In genomic region chr12:120581998-120582397, GRCh38 we compare ENCODE assay signal across 9 cellular contexts. TPM values are rescaled to one million over a fixed set of nuclear protein-coding genes. Genes with fewer than 3 reads are reported as not detected.
DNase-seq lines count a peak whose midpoint lies in the region; ATAC-seq, FAIRE-seq and TF ChIP-seq lines count a peak whose summit lies in the region.
"Had no signal": no experiment of that assay in that cellular context is flagged by ENCODE, and none has a peak within 500 bp of the region (broad histone marks: within the 10 kb centered on the region; RNA-seq: fewer than 3 reads in every experiment).

No MANE protein-coding gene starts in this region.

- TF ChIP-seq POLR2A in K562 (conservative IDR thresholded peaks at IDR 0.05) (no peak), GM18505 (IDR thresholded peaks at IDR 0.05; ENCODE audit: borderline replicate concordance, extremely low read depth, insufficient read depth, insufficient read length) (no peak)

- H3K9me1 ChIP-seq in K562 (ENCODE audit: control insufficient read depth, insufficient read depth, low read length): no peaks in the 10 kb centered on the region

- H3K27me3 ChIP-seq in ACC112 (ENCODE audit: insufficient read depth, low read length) (peaks cover 6% of the 10 kb centered on the region), HUES6 (ENCODE audit: control insufficient read depth, insufficient read depth, low read length) (peaks cover 12% of the 10 kb centered on the region; the same call in 1 of the 2 replicates), K562 (ENCODE audit: control insufficient read depth in 2 of 2, insufficient read depth in 2 of 2, low read length in 2 of 2) (peaks cover 7 to 8% of the 10 kb centered on the region in 2 experiments; a peak in 3 of 5 replicates), mucosa of stomach (ENCODE audit: control insufficient read depth, insufficient read depth, low read length) (no peaks in the 10 kb centered on the region)

- no peak for TF ChIP-seq RAD21 in K562 (CRISPR knock-in tag; conservative IDR thresholded peaks at IDR 0.05 in 1 of 2, IDR thresholded peaks at IDR 0.05 in 1 of 2)

- peak overlapping the region; percentile 87 for H3K4me2 ChIP-seq in K562 (ENCODE audit: insufficient read depth, low read length)

- POLR2A ChIA-PET in K562 (lab: Yijun Ruan, JAX): interaction anchor here (0.7 to 2.2 kb wide), 5 partner anchors 14 to 290 kb away, joined by 3 to 8 read pairs (median 3); partner anchors contain the start of gene RNU4-2

- H3K9ac ChIP-seq in HUES6 (ENCODE audit: low read length) (no peak overlapping the region), K562 (ENCODE audit: insufficient read depth in 1 of 2, low read depth in 2 of 2, low read length in 2 of 2) (peak overlapping the region in 1 of 2 experiments; percentile 71; a peak in 2 of 4 replicates), mucosa of stomach (ENCODE audit: low read length) (peak overlapping the region; percentile 87)

- WGBS in K562 (ENCODE audit: insufficient coverage, low coverage, missing lambda C conversion rate): 10% methylated on average over 9 of the region's 9 CpGs

- intact Hi-C loops in K562 (cut with micrococcal nuclease): loop anchor here (5.0 kb wide), 3 partner anchors 115 to 255 kb away; partner anchors contain the start of genes GATC, PLA2G1B, SRSF9 and TRIAP1

- CTCF ChIA-PET in K562 (lab: Yijun Ruan, JAX; ENCODE audit: low intra/inter-chr PET ratio): interaction anchor here (1.7 to 3.8 kb wide), 2 partner anchors 65 to 67 kb away, joined by 6 to 19 read pairs; no protein-coding TSS in a partner anchor

- H2AFZ ChIP-seq in ACC112 (ENCODE audit: low read length, unreplicated experiment) (peak overlapping the region; percentile 77), K562 (ENCODE audit: low read depth, low read length) (peak overlapping the region; percentile 92)

- DNase-seq in K562 (ENCODE audit: extremely low read depth in 1 of 4, low spot score in 3 of 4): peak in 1 of 4 experiments; percentile 31
- no peak for DNase-seq in DMS153 (lab: John Stamatoyannopoulos, UW)

- H3K27ac ChIP-seq in ACC112 (ENCODE audit: low read depth, low read length) (peak overlapping the region; percentile 29), HUES6 (ENCODE audit: low read depth, low read length) (no peak overlapping the region), K562 (ENCODE audit: extremely low read depth, low read depth, low read length) (peak overlapping the region; percentile 47)

- H3K4me1 ChIP-seq in ACC112 (ENCODE audit: control insufficient read depth, insufficient read depth, low read length, unreplicated experiment): peaks cover 10% of the 10 kb centered on the region
- H3K4me1 ChIP-seq in HUES6 (ENCODE audit: control insufficient read depth, insufficient read depth, low read length): peaks cover 3% of the 10 kb centered on the region; the same call in 1 of the 2 replicates
- H3K4me1 ChIP-seq in K562 (replicated peaks in 1 of 2; ENCODE audit: control insufficient read depth in 2 of 2, insufficient read depth in 2 of 2, low read length in 2 of 2): peaks cover 13 to 19% of the 10 kb centered on the region in 2 experiments; a peak in 3 of 5 replicates
- peaks cover 21% of the 10 kb centered on the region for H3K4me1 ChIP-seq in mucosa of stomach (ENCODE audit: control insufficient read depth, insufficient read depth, low read length)

- TF ChIP-seq EP300 in K562 (IDR thresholded peaks at IDR 0.05; ENCODE audit: low read length): no peak

- H3K36me3 ChIP-seq in ACC112 (ENCODE audit: insufficient read depth, low read length): peaks cover 7% of the 10 kb centered on the region
- peaks cover 25% of the 10 kb centered on the region for H3K36me3 ChIP-seq in HUES6 (ENCODE audit: control insufficient read depth, insufficient read depth, low read length)
- H3K36me3 ChIP-seq in K562 (ENCODE audit: control insufficient read depth, insufficient read depth, low read length): peaks cover 26% of the 10 kb centered on the region; the same call in 2 of the 3 replicates
- H3K36me3 ChIP-seq in mucosa of stomach (ENCODE audit: control insufficient read depth, insufficient read depth, low read length): no peaks in the 10 kb centered on the region

- H4K20me1 ChIP-seq in K562 (replicated peaks; ENCODE audit: control insufficient read depth, insufficient read depth, low read length): peaks cover 9% of the 10 kb centered on the region; the same call in 1 of the 2 replicates

- ATAC-seq in K562: no peak
- no peak for ATAC-seq in GM18861 (IDR thresholded peaks at IDR 0.05; ENCODE audit: unreplicated experiment)
- no peak for ATAC-seq in HG03460 (IDR thresholded peaks at IDR 0.05; ENCODE audit: unreplicated experiment)
- no peak for ATAC-seq in GM18505 (IDR thresholded peaks at IDR 0.05; ENCODE audit: unreplicated experiment)

- in situ Hi-C loops in K562 (cut with MboI): loop anchor here (5.0 kb wide), 1 partner anchor 130 kb away; the partner anchor contains the start of gene UNC119B

- BruUV-seq in K562 (replicated peaks; lab: Mats Ljungman, UMichigan): no TSS peak

- H3K79me2 ChIP-seq in ACC112 (ENCODE audit: control insufficient read depth, insufficient read depth, low read length, unreplicated experiment) (peaks cover 7% of the 10 kb centered on the region), K562 (ENCODE audit: control insufficient read depth, insufficient read depth, low read length) (peaks cover 14% of the 10 kb centered on the region; the same call in 2 of the 3 replicates)

- H3K4me3 ChIP-seq in ACC112 (ENCODE audit: low read depth, low read length) (peak overlapping the region; percentile 95), HUES6 (ENCODE audit: low read depth, low read length) (peak overlapping the region; percentile 96), K562 (peak overlapping the region; percentile 70), mucosa of stomach (ENCODE audit: low read length) (peak overlapping the region; percentile 85)

- FAIRE-seq in K562 (lab: Jason Lieb, UNC): no peak

- TF ChIP-seq CTCF in K562 (IDR thresholded peaks at IDR 0.05 in 2 of 3, conservative IDR thresholded peaks at IDR 0.05 in 1 of 3; ENCODE audit: insufficient read depth in 2 of 3, low read depth in 1 of 3, low read length in 3 of 3): no peak

- H3K9me3 ChIP-seq in HUES6 (ENCODE audit: control insufficient read depth, insufficient read depth, low read depth, low read length): no peaks in the 10 kb centered on the region
- H3K9me3 ChIP-seq in K562 (replicated peaks; ENCODE audit: control insufficient read depth, insufficient read depth, low read depth, low read length): no peaks in the 10 kb centered on the region
- no peaks in the 10 kb centered on the region for H3K9me3 ChIP-seq in mucosa of stomach (ENCODE audit: control insufficient read depth, low read length)

RNA-seq across cellular contexts. Expression of gene POP5, which starts 0.8 kb away (rescaled TPM):
- total RNA-seq in K562 (2011; cell fraction: chromatin; rRNA removed; ENCODE audit: low replicate concordance): 66.1 and 98.7 TPM in 2 replicates
- 83.4 and 96.9 TPM in 2 replicates for total RNA-seq in K562 (2011; cell fraction: nucleolus; rRNA removed)
- 89.8 and 104 TPM in 2 replicates for total RNA-seq in K562 (2011; cell fraction: nucleoplasm; rRNA removed)
- total RNA-seq in K562 (2014; rRNA removed): 69.0 and 73.0 TPM in 2 replicates
- 73.8 and 75.5 TPM in 2 replicates for total RNA-seq in K562 (2014; rRNA removed; fragmentation: Illumina TruSeq; extraction: Trizol)
- total RNA-seq in K562 (2015; rRNA removed; fragmentation: Illumina TruSeq; extraction: Trizol): 64.6 and 66.9 TPM in 2 replicates
- total RNA-seq in K562 (2021): 69.7 and 76.4 TPM in 2 replicates
- polyA plus RNA-seq in K562 (2011; rRNA removed): 99.3 and 113 TPM in 2 replicates
- 111 and 118 TPM in 2 replicates for polyA plus RNA-seq in K562 (2011; cell fraction: cytosol; rRNA removed)
- polyA plus RNA-seq in K562 (2011; cell fraction: nucleus; rRNA removed): 125 and 132 TPM in 2 replicates
- 66.6 and 90.2 TPM in 2 replicates for polyA plus RNA-seq in K562 (2012)
- polyA plus RNA-seq in K562 (2014; fragmentation: Illumina TruSeq; extraction: Trizol): 57.5 and 79.6 TPM in 2 replicates
- polyA plus RNA-seq in K562 (2014; fragmentation: Nextera tagmentation; extraction: Ambion mirVana): 100 to 1,000 TPM; 235 to 253 TPM
- 114 and 126 TPM in 2 replicates for polyA plus RNA-seq in K562 (2014; rRNA removed)
- polyA minus RNA-seq in K562 (2011; rRNA and poly(A)+ RNA removed): 57.9 and 59.2 TPM in 2 replicates
- 20.4 and 32.0 TPM in 2 replicates for polyA minus RNA-seq in K562 (2011; cell fraction: cytosol; rRNA and poly(A)+ RNA removed)
- polyA minus RNA-seq in K562 (2011; cell fraction: nucleus; rRNA and poly(A)+ RNA removed): 31.8 and 52.6 TPM in 2 replicates

RNA-seq across cellular contexts. Expression of gene RNF10, which starts 47.8 kb away (rescaled TPM):
- total RNA-seq in K562 (2011; cell fraction: chromatin; rRNA removed; ENCODE audit: low replicate concordance): 280 and 307 TPM in 2 replicates
- total RNA-seq in K562 (2011; cell fraction: nucleolus; rRNA removed): 135 and 156 TPM in 2 replicates
- total RNA-seq in K562 (2011; cell fraction: nucleoplasm; rRNA removed): 189 and 207 TPM in 2 replicates
- total RNA-seq in K562 (2014; rRNA removed) (46.2 and 52.4 TPM in 2 replicates), K562 (2014; rRNA removed; fragmentation: Illumina TruSeq; extraction: Trizol) (80.2 and 98.0 TPM in 2 replicates), K562 (2015; rRNA removed; fragmentation: Illumina TruSeq; extraction: Trizol) (43.0 and 50.8 TPM in 2 replicates), K562 (2021) (136 and 143 TPM in 2 replicates)
- polyA plus RNA-seq in K562 (2011; rRNA removed) (96.4 and 96.7 TPM in 2 replicates), K562 (2014; fragmentation: Illumina TruSeq; extraction: Trizol) (113 and 139 TPM in 2 replicates), K562 (2014; fragmentation: Nextera tagmentation; extraction: Ambion mirVana) (10 to 100 TPM; 55.4 to 78.1 TPM), K562 (2014; rRNA removed) (72.1 and 80.1 TPM in 2 replicates)
- polyA plus RNA-seq in K562 (2011; cell fraction: cytosol; rRNA removed): 51.2 and 67.3 TPM in 2 replicates
- 77.1 and 89.2 TPM in 2 replicates for polyA plus RNA-seq in K562 (2011; cell fraction: nucleus; rRNA removed)
- polyA plus RNA-seq in K562 (2012): 114 and 182 TPM in 2 replicates
- 215 and 241 TPM in 2 replicates for polyA minus RNA-seq in K562 (2011; rRNA and poly(A)+ RNA removed)
- 100 and 104 TPM in 2 replicates for polyA minus RNA-seq in K562 (2011; cell fraction: cytosol; rRNA and poly(A)+ RNA removed)
- polyA minus RNA-seq in K562 (2011; cell fraction: nucleus; rRNA and poly(A)+ RNA removed): 33.3 and 54.5 TPM in 2 replicates

RNA-seq across cellular contexts. Expression of gene COQ5, which starts 53.0 kb away (rescaled TPM):
- 20.3 and 28.1 TPM in 2 replicates for total RNA-seq in K562 (2011; cell fraction: chromatin; rRNA removed; ENCODE audit: low replicate concordance)
- 14.3 and 18.3 TPM in 2 replicates for total RNA-seq in K562 (2011; cell fraction: nucleolus; rRNA removed)
- total RNA-seq in K562 (2011; cell fraction: nucleoplasm; rRNA removed): 11.2 and 26.9 TPM in 2 replicates
- total RNA-seq in K562 (2014; rRNA removed) (31.5 and 59.7 TPM in 2 replicates), K562 (2014; rRNA removed; fragmentation: Illumina TruSeq; extraction: Trizol) (33.3 and 35.3 TPM in 2 replicates), K562 (2015; rRNA removed; fragmentation: Illumina TruSeq; extraction: Trizol) (25.4 and 26.5 TPM in 2 replicates), K562 (2021) (25.2 and 25.3 TPM in 2 replicates)
- polyA plus RNA-seq in K562 (2011; rRNA removed) (56.4 and 59.7 TPM in 2 replicates), K562 (2014; fragmentation: Illumina TruSeq; extraction: Trizol) (29.0 and 30.4 TPM in 2 replicates), K562 (2014; fragmentation: Nextera tagmentation; extraction: Ambion mirVana) (10 to 100 TPM; 19.2 to 26.2 TPM), K562 (2014; rRNA removed) (30.7 and 31.0 TPM in 2 replicates)
- polyA plus RNA-seq in K562 (2011; cell fraction: cytosol; rRNA removed): 14.2 and 36.0 TPM in 2 replicates
- polyA plus RNA-seq in K562 (2011; cell fraction: nucleus; rRNA removed): 16.0 and 28.8 TPM in 2 replicates
- 32.6 and 35.2 TPM in 2 replicates for polyA plus RNA-seq in K562 (2012)
- polyA minus RNA-seq in K562 (2011; rRNA and poly(A)+ RNA removed): 35.8 and 43.0 TPM in 2 replicates
- 10.9 and 14.4 TPM in 2 replicates for polyA minus RNA-seq in K562 (2011; cell fraction: cytosol; rRNA and poly(A)+ RNA removed)
- polyA minus RNA-seq in K562 (2011; cell fraction: nucleus; rRNA and poly(A)+ RNA removed): 14.7 and 19.4 TPM in 2 replicates

RNA-seq across cellular contexts. Expression of gene CABP1, which starts 58.4 kb away (rescaled TPM):
- total RNA-seq in K562 (2011; cell fraction: chromatin; rRNA removed; ENCODE audit: low replicate concordance): 0.16 TPM in 1 of 2 replicates, not detected in the other
- total RNA-seq in K562 (2011; cell fraction: nucleolus; rRNA removed): 0.67 TPM in 1 of 2 replicates, not detected in the other
- total RNA-seq in K562 (2011; cell fraction: nucleoplasm; rRNA removed): 0.15 TPM in 1 of 2 replicates, not detected in the other
- total RNA-seq in K562 (2014; rRNA removed) (not detected in 2 replicates), K562 (2014; rRNA removed; fragmentation: Illumina TruSeq; extraction: Trizol) (not detected in 2 replicates), K562 (2015; rRNA removed; fragmentation: Illumina TruSeq; extraction: Trizol) (not detected in 2 replicates), K562 (2021) (not detected in 2 replicates)
- polyA plus RNA-seq in K562 (2011; rRNA removed) (not detected in 2 replicates), K562 (2014; fragmentation: Illumina TruSeq; extraction: Trizol) (not detected in 2 replicates), K562 (2014; fragmentation: Nextera tagmentation; extraction: Ambion mirVana) (not detected), K562 (2014; rRNA removed) (not detected in 2 replicates)
- polyA plus RNA-seq in K562 (2011; cell fraction: cytosol; rRNA removed): 0.04 TPM in 1 of 2 replicates, not detected in the other
- not detected in 2 replicates for polyA plus RNA-seq in K562 (2011; cell fraction: nucleus; rRNA removed)
- polyA plus RNA-seq in K562 (2012): 0.07 TPM in 1 of 2 replicates, not detected in the other
- polyA minus RNA-seq in K562 (2011; rRNA and poly(A)+ RNA removed): not detected in 2 replicates
- not detected in 2 replicates for polyA minus RNA-seq in K562 (2011; cell fraction: cytosol; rRNA and poly(A)+ RNA removed)
- not detected in 2 replicates for polyA minus RNA-seq in K562 (2011; cell fraction: nucleus; rRNA and poly(A)+ RNA removed)
- total RNA-seq: T-helper 2 cell treated with Interferon-gamma antibody and Interleukin-4, amounts not matched to agents 100 ng/mL and 5 ng/mL, for 36 hours had no signal
